ENCODE assay signal across 16 cellular contexts in the genomic region with DNA sequence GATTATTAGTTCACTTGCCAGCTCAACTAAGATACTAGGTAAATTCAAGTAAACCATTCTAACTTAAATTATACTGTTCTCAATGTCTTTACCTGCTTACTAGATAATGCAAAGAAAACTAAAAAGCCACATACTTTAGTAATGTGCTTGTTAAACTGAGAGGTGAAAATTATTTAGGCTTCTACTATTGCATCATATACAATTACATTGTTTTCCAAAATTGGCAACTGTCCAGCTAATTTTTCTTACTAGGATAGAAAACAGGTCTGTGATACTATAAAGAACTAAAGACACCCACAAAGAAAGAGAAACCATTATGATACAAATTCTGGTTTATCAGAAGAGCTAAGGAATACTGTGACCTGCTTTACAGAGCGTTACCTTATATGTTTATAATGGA. TPM values are rescaled to one million over a fixed set of nuclear protein-coding genes. Genes with fewer than 3 reads are reported as not detected.
DNase-seq lines count a peak whose midpoint lies in the region; FAIRE-seq and TF ChIP-seq lines count a peak whose summit lies in the region.
"Had no signal": no experiment of that assay in that cellular context is flagged by ENCODE, and none has a peak within 500 bp of the region (broad histone marks: within the 10 kb centered on the region; RNA-seq: fewer than 3 reads in every experiment).

No MANE protein-coding gene starts in this region.

- no peak overlapping the region for H2BK12ac ChIP-seq in H1 (ENCODE audit: low read depth, low read length)

- peak; percentile 2 for DNase-seq in NCI-H2196 (lab: John Stamatoyannopoulos, UW; ENCODE audit: unreplicated experiment)
- no peak for DNase-seq in NCI-H2196 treated with DMSO at 0.1 percent for 48 hours (lab: John Stamatoyannopoulos, UW; ENCODE audit: unreplicated experiment)
- DNase-seq in WERI-Rb-1 = no peak
- no peak for DNase-seq in H1 (ENCODE audit: low read depth in 1 of 2, low spot score in 2 of 2)
- DNase-seq in nephron progenitor cell = no peak
- DNase-seq in A172 (ENCODE audit: low spot score) = no peak
- no peak for DNase-seq in NCI-H82 treated with DMSO at 0.1 percent for 48 hours (lab: John Stamatoyannopoulos, UW; ENCODE audit: unreplicated experiment)
- DNase-seq: C1 segment of cervical spinal cord, GDM1, NCI-H187, NCI-H345 had no signal

- no peak for FAIRE-seq in H1 (lab: Jason Lieb, UNC)
- FAIRE-seq: A549, H54 had no signal

- H4K8ac ChIP-seq in H1 (ENCODE audit: extremely low read depth, insufficient read depth, low read length) = no peak overlapping the region

- no peak overlapping the region for H4K91ac ChIP-seq in H1 (replicated peaks; ENCODE audit: insufficient read length, low read length)

- no peaks in the 10 kb centered on the region for H4K20me1 ChIP-seq in H1 (replicated peaks in 1 of 2; ENCODE audit: control insufficient read depth in 1 of 2, insufficient read depth in 2 of 2, low read length in 2 of 2)

- no peak overlapping the region for H2BK15ac ChIP-seq in H1 (ENCODE audit: low read length)

- H3K4me1 Mint-ChIP-seq in nephron progenitor cell = no peaks in the 10 kb centered on the region

- POLR2A ChIA-PET in H1 (lab: Charles Lee; ENCODE audit: partially characterized antibody) = no interaction called here

- H2BK20ac ChIP-seq in H1 (ENCODE audit: low read length) = no peak overlapping the region

- H3K23me2 ChIP-seq in H1 (ENCODE audit: low read depth, low read length) = no peaks in the 10 kb centered on the region; the same call in 1 of the 2 replicates

- no peak overlapping the region for H2AK5ac ChIP-seq in H1 (ENCODE audit: low read depth, low read length)

- H3K9me3 Mint-ChIP-seq in nephron progenitor cell = no peaks in the 10 kb centered on the region

- no peaks in the 10 kb centered on the region for H3K9me3 ChIP-seq in WERI-Rb-1 (ENCODE audit: severe bottlenecking)
- no peaks in the 10 kb centered on the region for H3K9me3 ChIP-seq in H1 (ENCODE audit: insufficient read depth in 2 of 2, low read depth in 1 of 2, low read length in 1 of 2)
- H3K9me3 ChIP-seq: A549, SJSA1 had no signal

- no peak overlapping the region for H3K4ac ChIP-seq in H1 (replicated peaks; ENCODE audit: insufficient read length, low read depth, low read length)

- no peaks in the 10 kb centered on the region for H3K27me3 Mint-ChIP-seq in nephron progenitor cell (ENCODE audit: low read depth, poor library complexity)

- H3K14ac ChIP-seq in H1 (ENCODE audit: insufficient read length) = no peak overlapping the region

- TF ChIP-seq EP300 in Ishikawa (IDR thresholded peaks at IDR 0.05; ENCODE audit: borderline replicate concordance) (no peak), H1 (IDR thresholded peaks at IDR 0.05; ENCODE audit: borderline replicate concordance in 1 of 2, low read depth in 2 of 2, low read length in 2 of 2) (no peak)

- peak overlapping the region; percentile 71 for H3K27ac ChIP-seq in WERI-Rb-1
- no peak overlapping the region for H3K27ac ChIP-seq in H1 (ENCODE audit: low read depth, low read length)
- H3K27ac ChIP-seq: A549, SJSA1 had no signal

- peaks cover 13% of the 10 kb centered on the region for H3K36me3 Mint-ChIP-seq in nephron progenitor cell (ENCODE audit: low read depth)

- H3K56ac ChIP-seq in H1 (replicated peaks; ENCODE audit: insufficient read length, low read depth, low read length) = no peak overlapping the region

- H2BK5ac ChIP-seq in H1 (ENCODE audit: low read depth, low read length) = no peak overlapping the region

- no peaks in the 10 kb centered on the region; a peak in 1 of 7 replicates for H3K4me1 ChIP-seq in H1 (replicated peaks in 1 of 4; ENCODE audit: control insufficient read depth in 3 of 4, insufficient read depth in 4 of 4, low read length in 3 of 4)
- H3K4me1 ChIP-seq: A549, SJSA1 had no signal

- 85% methylated on average over 1 of the region's 1 CpG; no CpG with 5 or more reads in 1 of the 2 experiments for WGBS in H1 (ENCODE audit: extremely low coverage in 1 of 2, insufficient coverage in 1 of 2, insufficient read length in 1 of 2, insufficient replicate concordance in 2 of 2, low coverage in 1 of 2, low lambda C conversion rate in 2 of 2, missing lambda C conversion rate in 1 of 2), 2 experiments

- H2AFZ ChIP-seq in H1 (ENCODE audit: low read length) = no peak overlapping the region

- no peaks in the 10 kb centered on the region for H3K79me2 ChIP-seq in H1 (ENCODE audit: control insufficient read depth in 1 of 2, insufficient read depth in 2 of 2, low read length in 2 of 2)

- no peak overlapping the region for H3K9ac ChIP-seq in H1 (replicated peaks in 1 of 4; ENCODE audit: extremely low read depth in 1 of 4, low read depth in 3 of 4, low read length in 3 of 4)

- H3K27ac Mint-ChIP-seq in nephron progenitor cell = no peak overlapping the region

- no peak overlapping the region for H3K4me2 ChIP-seq in H1 (ENCODE audit: insufficient read depth in 1 of 2, low read depth in 2 of 2, low read length in 2 of 2)
- H3K4me2 ChIP-seq: A549 had no signal

- TF ChIP-seq RAD21 in Ishikawa (IDR thresholded peaks at IDR 0.05; ENCODE audit: low read depth) = no peak
- TF ChIP-seq RAD21 in H1 (IDR thresholded peaks at IDR 0.05 in 1 of 2, conservative IDR thresholded peaks at IDR 0.05 in 1 of 2; ENCODE audit: low read depth in 2 of 2, low read length in 2 of 2) = no peak

- H4K5ac ChIP-seq in H1 (ENCODE audit: insufficient read length, low read depth, low read length) = no peak overlapping the region

- H3K4me3 ChIP-seq in WERI-Rb-1 (ENCODE audit: low read depth, low read length) (no peak overlapping the region), H1 (ENCODE audit: extremely low read depth in 1 of 4, insufficient read depth in 2 of 4, low read depth in 3 of 4, low read length in 4 of 4) (no peak overlapping the region)
- H3K4me3 ChIP-seq: A549, GM12878, SJSA1 had no signal

- H3K27me3 ChIP-seq in WERI-Rb-1 (ENCODE audit: insufficient read depth, low read depth, severe bottlenecking) (no peaks in the 10 kb centered on the region), H1 (replicated peaks in 1 of 4; ENCODE audit: control insufficient read depth in 3 of 4, extremely low read depth in 1 of 4, insufficient read depth in 3 of 4, low read length in 3 of 4) (no peaks in the 10 kb centered on the region)
- H3K27me3 ChIP-seq: SJSA1 had no signal

- CTCF ChIA-PET in H1 (lab: Charles Lee; ENCODE audit: partially characterized antibody) = interaction anchor here (1.6 to 1.8 kb wide), 2 partner anchors 55 to 442 kb away, joined by 3 to 7 read pairs; no protein-coding TSS in a partner anchor

- no peak overlapping the region for H3K18ac ChIP-seq in H1 (ENCODE audit: extremely low read depth, low read length)

- H2BK120ac ChIP-seq in H1 (replicated peaks; ENCODE audit: low read depth, low read length) = no peak overlapping the region

- H3K36me3 ChIP-seq in WERI-Rb-1 (peaks cover 31% of the 10 kb centered on the region), H1 (ENCODE audit: control insufficient read depth in 2 of 4, insufficient read depth in 4 of 4, low read length in 3 of 4) (peaks cover 0 to 26% (median 6%) of the 10 kb centered on the region in 4 experiments; a peak in 5 of 8 replicates)

- TF ChIP-seq POLR2A in H1 (IDR thresholded peaks at IDR 0.05; ENCODE audit: control extremely low read depth in 1 of 2, low read depth in 2 of 2, low read length in 2 of 2) = no peak

- TF ChIP-seq CTCF in WERI-Rb-1 (IDR thresholded peaks at IDR 0.05; ENCODE audit: low read depth, low read length) = no peak
- TF ChIP-seq CTCF in H1 (IDR thresholded peaks at IDR 0.05; ENCODE audit: control extremely low read depth in 1 of 3, insufficient read depth in 1 of 3, low read depth in 1 of 3, low read length in 3 of 3) = no peak
- TF ChIP-seq CTCF in nephron progenitor cell (IDR thresholded peaks at IDR 0.05) = no peak

- H3K23ac ChIP-seq in H1 (ENCODE audit: insufficient read length) = no peak overlapping the region

- no peak overlapping the region for H3K4me3 Mint-ChIP-seq in nephron progenitor cell

- H3K79me1 ChIP-seq in H1 (ENCODE audit: low read depth, low read length) = no peaks in the 10 kb centered on the region

TF ChIP-seq in Ishikawa, 13 proteins besides CTCF, POLR2A, EP300 and RAD21:
- TF ChIP-seq NFIC (IDR thresholded peaks at IDR 0.05) (peak; percentile 70), CEBPB (IDR thresholded peaks at IDR 0.05) (peak; percentile 74), ZBTB7A (IDR thresholded peaks at IDR 0.05; ENCODE audit: low read depth) (no peak)

TF ChIP-seq in H1, 55 proteins besides CTCF, POLR2A, EP300 and RAD21:
- TF ChIP-seq CEBPB (IDR thresholded peaks at IDR 0.05; ENCODE audit: low read depth, low read length) = peak; percentile 41; the same call in 1 of the 2 replicates
- no peak for TF ChIP-seq SIRT6 (IDR thresholded peaks at IDR 0.05; ENCODE audit: low read length)

RNA-seq across cellular contexts. Expression of a gene that starts 45.6 kb away (rescaled TPM):
- 0.28 TPM in 1 of 2 replicates, not detected in the other for total RNA-seq in H1 (2021; fragmentation: NEBNext Ultra II Directional; extraction: Animal tissue kit (Norgen Biotek cat#: 25700))
- 0.08 and 0.09 TPM in 2 replicates for polyA plus RNA-seq in H1 (2011; rRNA removed)
- 0.09 TPM for polyA plus RNA-seq in H1 (2011; cell fraction: cytosol; rRNA removed)
- polyA plus RNA-seq in H1 (2011; cell fraction: nucleus; rRNA removed) = 0.17 TPM
- polyA plus RNA-seq in H1 (2012, experiment 1 of 2) = 0.17 to 0.23 TPM (median 0.22 TPM) in 3 of 4 replicates, not detected in the other
- polyA plus RNA-seq in H1 (2012, experiment 2 of 2) = not detected
- 0.16 TPM for polyA plus RNA-seq in H1 (2013, experiment 1 of 2)
- polyA plus RNA-seq in H1 (2013, experiment 2 of 2) = 0.07 TPM
- 0.44 and 0.69 TPM in 2 replicates for polyA minus RNA-seq in H1 (2011; rRNA and poly(A)+ RNA removed)
- not detected for polyA minus RNA-seq in H1 (2011; cell fraction: cytosol; rRNA and poly(A)+ RNA removed)
- polyA minus RNA-seq in H1 (2011; cell fraction: nucleus; rRNA and poly(A)+ RNA removed) = not detected
- total RNA-seq in A172 (2014; rRNA removed; shearing (Covaris generic)) = 0.69 and 0.77 TPM in 2 replicates
- total RNA-seq: SJSA1 had no signal

RNA-seq across cellular contexts. Expression of a gene that starts 59.1 kb away (rescaled TPM):
- 96.2 and 97.1 TPM in 2 replicates for total RNA-seq in H1 (2021; fragmentation: NEBNext Ultra II Directional; extraction: Animal tissue kit (Norgen Biotek cat#: 25700))
- polyA plus RNA-seq in H1 (2011; rRNA removed) = 18.7 and 28.1 TPM in 2 replicates
- polyA plus RNA-seq in H1 (2011; cell fraction: cytosol; rRNA removed) = 42.2 TPM
- 17.3 TPM for polyA plus RNA-seq in H1 (2011; cell fraction: nucleus; rRNA removed)
- 71.3 to 94.0 TPM (median 77.4 TPM) in 4 replicates for polyA plus RNA-seq in H1 (2012, experiment 1 of 2)
- 5.4 TPM for polyA plus RNA-seq in H1 (2012, experiment 2 of 2)
- 50.0 TPM for polyA plus RNA-seq in H1 (2013, experiment 1 of 2)
- 49.0 TPM for polyA plus RNA-seq in H1 (2013, experiment 2 of 2)
- polyA minus RNA-seq in H1 (2011; rRNA and poly(A)+ RNA removed) = 74.1 and 113 TPM in 2 replicates
- polyA minus RNA-seq in H1 (2011; cell fraction: cytosol; rRNA and poly(A)+ RNA removed) = 62.8 TPM
- polyA minus RNA-seq in H1 (2011; cell fraction: nucleus; rRNA and poly(A)+ RNA removed) = 66.3 TPM
- total RNA-seq in A172 (2014; rRNA removed; shearing (Covaris generic)) = 157 and 160 TPM in 2 replicates
